22 cellular contexts compared by ENCODE assay signal in genomic region chr3:79751703-79752102, GRCh38.
"Had no signal": no experiment of that assay in that cellular context is flagged by ENCODE, and none has a peak within 500 bp of the region (broad histone marks: within the 10 kb centered on the region; RNA-seq: fewer than 3 reads in every experiment).

No MANE protein-coding gene starts in this region.

- ATAC-seq: stimulated activated effector memory CD8-positive, alpha-beta T cell treated with anti-CD3 and anti-CD28 coated beads, Interleukin-12 subunit alpha, Interleukin-12 subunit beta, amount 100 ng/mL, for 72 hours; stimulated activated memory B cell treated with anti-CD40 and anti-IgM and Interleukin-4, amounts not matched to agents 10 μg/mL and 1 μg/mL and 100 μg/mL, for 72 hours; stimulated activated naive B cell treated with anti-CD40 and anti-IgM and Interleukin-4, amounts not matched to agents 10 μg/mL and 1 μg/mL and 100 μg/mL, for 72 hours; stimulated activated naive CD8-positive, alpha-beta T cell treated with anti-CD3 and anti-CD28 coated beads, Interleukin-15, amount 100 ng/mL, for 72 hours; stimulated activated naive CD8-positive, alpha-beta T cell treated with anti-CD3 and anti-CD28 coated beads, Interleukin-15, Interleukin-2, amounts not matched to agents 100 U/mL and 50 U/mL, for 24 hours; upper lobe of right lung had no signal

- DNase-seq: stimulated activated CD4-positive, alpha-beta T cell treated with anti-CD3 and anti-CD28 coated beads, Interleukin-2, amount 100 ng/mL, for 48 hours; stimulated activated CD4-positive, alpha-beta T cell treated with anti-CD3 and anti-CD28 coated beads, Interleukin-4, amount 100 ng/mL, for 1 hour; stimulated activated CD4-positive, alpha-beta T cell treated with anti-CD3 and anti-CD28 coated beads, Interleukin-4, amount 100 ng/mL, for 24 hours; stimulated activated CD4-positive, alpha-beta T cell treated with anti-CD3 and anti-CD28 coated beads, Interleukin-4, amount 100 ng/mL, for 4 hours; stimulated activated CD8-positive, alpha-beta memory T cell treated with anti-CD3 and anti-CD28 coated beads, Interleukin-4, amount 100 ng/mL, for 48 hours; stimulated activated naive B cell treated with anti-CD40 and anti-IgM and Interleukin-4, amounts not matched to agents 10 μg/mL and 1 μg/mL and 100 μg/mL, for 72 hours; stimulated activated naive CD4-positive, alpha-beta T cell; stimulated activated naive CD4-positive, alpha-beta T cell treated with Interleukin-2 at 50 U/mL for 16 hours; stimulated activated naive CD8-positive, alpha-beta T cell treated with anti-CD3 and anti-CD28 coated beads, Interleukin-15, amount 100 ng/mL, for 72 hours; stimulated activated naive CD8-positive, alpha-beta T cell treated with anti-CD3 and anti-CD28 coated beads, Interleukin-15, Interleukin-2, amounts not matched to agents 100 U/mL and 50 U/mL, for 24 hours; stomach; substantia nigra; testis; thyroid gland; tibial artery; transverse colon; trophoblast cell; upper lobe of left lung; upper lobe of right lung; uterus had no signal
